1 cellular context compared by ENCODE assay signal in the genomic region with DNA sequence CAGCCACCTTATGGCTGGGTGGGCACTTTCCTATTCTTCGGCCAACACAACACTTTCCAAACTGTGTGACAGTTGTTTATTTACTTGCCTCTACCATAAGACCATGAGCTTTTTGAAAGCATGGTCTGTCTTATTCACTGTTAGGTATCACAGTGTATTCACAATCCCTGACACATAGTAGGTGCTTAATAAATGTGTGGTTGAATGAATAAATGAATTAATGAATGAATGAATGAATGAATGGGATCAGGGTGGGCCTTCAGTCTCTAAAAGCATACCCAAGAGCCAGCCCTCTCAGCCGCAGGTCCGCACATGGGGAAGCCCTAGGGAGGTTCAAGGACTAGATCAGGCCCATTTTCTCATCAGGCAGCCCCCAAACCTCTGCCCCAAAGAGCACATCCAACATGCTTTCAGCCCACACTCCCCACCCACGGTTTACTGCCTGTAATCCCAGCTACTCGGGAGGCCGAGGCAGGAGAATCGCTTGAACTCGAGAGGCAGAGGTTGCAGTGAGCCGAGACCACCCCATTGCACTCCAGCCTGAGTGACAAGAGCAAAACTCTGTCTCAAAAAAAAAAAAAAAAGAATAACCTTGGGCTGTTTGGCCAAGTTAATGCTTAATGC.
TF ChIP-seq lines count a peak whose summit lies in the region.

No MANE protein-coding gene starts in this region.

TF ChIP-seq in K562, 482 proteins besides CTCF, POLR2A, EP300 and RAD21 (continued from another document):
- TF ChIP-seq, protein P1, sequence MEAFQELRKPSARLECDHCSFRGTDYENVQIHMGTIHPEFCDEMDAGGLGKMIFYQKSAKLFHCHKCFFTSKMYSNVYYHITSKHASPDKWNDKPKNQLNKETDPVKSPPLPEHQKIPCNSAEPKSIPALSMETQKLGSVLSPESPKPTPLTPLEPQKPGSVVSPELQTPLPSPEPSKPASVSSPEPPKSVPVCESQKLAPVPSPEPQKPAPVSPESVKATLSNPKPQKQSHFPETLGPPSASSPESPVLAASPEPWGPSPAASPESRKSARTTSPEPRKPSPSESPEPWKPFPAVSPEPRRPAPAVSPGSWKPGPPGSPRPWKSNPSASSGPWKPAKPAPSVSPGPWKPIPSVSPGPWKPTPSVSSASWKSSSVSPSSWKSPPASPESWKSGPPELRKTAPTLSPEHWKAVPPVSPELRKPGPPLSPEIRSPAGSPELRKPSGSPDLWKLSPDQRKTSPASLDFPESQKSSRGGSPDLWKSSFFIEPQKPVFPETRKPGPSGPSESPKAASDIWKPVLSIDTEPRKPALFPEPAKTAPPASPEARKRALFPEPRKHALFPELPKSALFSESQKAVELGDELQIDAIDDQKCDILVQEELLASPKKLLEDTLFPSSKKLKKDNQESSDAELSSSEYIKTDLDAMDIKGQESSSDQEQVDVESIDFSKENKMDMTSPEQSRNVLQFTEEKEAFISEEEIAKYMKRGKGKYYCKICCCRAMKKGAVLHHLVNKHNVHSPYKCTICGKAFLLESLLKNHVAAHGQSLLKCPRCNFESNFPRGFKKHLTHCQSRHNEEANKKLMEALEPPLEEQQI (IDR thresholded peaks at IDR 0.05), result no peak
- no peak for TF ChIP-seq TEAD4 (IDR thresholded peaks at IDR 0.05; ENCODE audit: low read length)
- no peak for TF ChIP-seq TEAD4 (CRISPR knock-in tag; IDR thresholded peaks at IDR 0.05; ENCODE audit: borderline replicate concordance)
- TF ChIP-seq HNRNPL (IDR thresholded peaks at IDR 0.05; ENCODE audit: low read depth, low read length), result no peak
- no peak for TF ChIP-seq SUPT5H (IDR thresholded peaks at IDR 0.05)
- TF ChIP-seq, protein P2, sequence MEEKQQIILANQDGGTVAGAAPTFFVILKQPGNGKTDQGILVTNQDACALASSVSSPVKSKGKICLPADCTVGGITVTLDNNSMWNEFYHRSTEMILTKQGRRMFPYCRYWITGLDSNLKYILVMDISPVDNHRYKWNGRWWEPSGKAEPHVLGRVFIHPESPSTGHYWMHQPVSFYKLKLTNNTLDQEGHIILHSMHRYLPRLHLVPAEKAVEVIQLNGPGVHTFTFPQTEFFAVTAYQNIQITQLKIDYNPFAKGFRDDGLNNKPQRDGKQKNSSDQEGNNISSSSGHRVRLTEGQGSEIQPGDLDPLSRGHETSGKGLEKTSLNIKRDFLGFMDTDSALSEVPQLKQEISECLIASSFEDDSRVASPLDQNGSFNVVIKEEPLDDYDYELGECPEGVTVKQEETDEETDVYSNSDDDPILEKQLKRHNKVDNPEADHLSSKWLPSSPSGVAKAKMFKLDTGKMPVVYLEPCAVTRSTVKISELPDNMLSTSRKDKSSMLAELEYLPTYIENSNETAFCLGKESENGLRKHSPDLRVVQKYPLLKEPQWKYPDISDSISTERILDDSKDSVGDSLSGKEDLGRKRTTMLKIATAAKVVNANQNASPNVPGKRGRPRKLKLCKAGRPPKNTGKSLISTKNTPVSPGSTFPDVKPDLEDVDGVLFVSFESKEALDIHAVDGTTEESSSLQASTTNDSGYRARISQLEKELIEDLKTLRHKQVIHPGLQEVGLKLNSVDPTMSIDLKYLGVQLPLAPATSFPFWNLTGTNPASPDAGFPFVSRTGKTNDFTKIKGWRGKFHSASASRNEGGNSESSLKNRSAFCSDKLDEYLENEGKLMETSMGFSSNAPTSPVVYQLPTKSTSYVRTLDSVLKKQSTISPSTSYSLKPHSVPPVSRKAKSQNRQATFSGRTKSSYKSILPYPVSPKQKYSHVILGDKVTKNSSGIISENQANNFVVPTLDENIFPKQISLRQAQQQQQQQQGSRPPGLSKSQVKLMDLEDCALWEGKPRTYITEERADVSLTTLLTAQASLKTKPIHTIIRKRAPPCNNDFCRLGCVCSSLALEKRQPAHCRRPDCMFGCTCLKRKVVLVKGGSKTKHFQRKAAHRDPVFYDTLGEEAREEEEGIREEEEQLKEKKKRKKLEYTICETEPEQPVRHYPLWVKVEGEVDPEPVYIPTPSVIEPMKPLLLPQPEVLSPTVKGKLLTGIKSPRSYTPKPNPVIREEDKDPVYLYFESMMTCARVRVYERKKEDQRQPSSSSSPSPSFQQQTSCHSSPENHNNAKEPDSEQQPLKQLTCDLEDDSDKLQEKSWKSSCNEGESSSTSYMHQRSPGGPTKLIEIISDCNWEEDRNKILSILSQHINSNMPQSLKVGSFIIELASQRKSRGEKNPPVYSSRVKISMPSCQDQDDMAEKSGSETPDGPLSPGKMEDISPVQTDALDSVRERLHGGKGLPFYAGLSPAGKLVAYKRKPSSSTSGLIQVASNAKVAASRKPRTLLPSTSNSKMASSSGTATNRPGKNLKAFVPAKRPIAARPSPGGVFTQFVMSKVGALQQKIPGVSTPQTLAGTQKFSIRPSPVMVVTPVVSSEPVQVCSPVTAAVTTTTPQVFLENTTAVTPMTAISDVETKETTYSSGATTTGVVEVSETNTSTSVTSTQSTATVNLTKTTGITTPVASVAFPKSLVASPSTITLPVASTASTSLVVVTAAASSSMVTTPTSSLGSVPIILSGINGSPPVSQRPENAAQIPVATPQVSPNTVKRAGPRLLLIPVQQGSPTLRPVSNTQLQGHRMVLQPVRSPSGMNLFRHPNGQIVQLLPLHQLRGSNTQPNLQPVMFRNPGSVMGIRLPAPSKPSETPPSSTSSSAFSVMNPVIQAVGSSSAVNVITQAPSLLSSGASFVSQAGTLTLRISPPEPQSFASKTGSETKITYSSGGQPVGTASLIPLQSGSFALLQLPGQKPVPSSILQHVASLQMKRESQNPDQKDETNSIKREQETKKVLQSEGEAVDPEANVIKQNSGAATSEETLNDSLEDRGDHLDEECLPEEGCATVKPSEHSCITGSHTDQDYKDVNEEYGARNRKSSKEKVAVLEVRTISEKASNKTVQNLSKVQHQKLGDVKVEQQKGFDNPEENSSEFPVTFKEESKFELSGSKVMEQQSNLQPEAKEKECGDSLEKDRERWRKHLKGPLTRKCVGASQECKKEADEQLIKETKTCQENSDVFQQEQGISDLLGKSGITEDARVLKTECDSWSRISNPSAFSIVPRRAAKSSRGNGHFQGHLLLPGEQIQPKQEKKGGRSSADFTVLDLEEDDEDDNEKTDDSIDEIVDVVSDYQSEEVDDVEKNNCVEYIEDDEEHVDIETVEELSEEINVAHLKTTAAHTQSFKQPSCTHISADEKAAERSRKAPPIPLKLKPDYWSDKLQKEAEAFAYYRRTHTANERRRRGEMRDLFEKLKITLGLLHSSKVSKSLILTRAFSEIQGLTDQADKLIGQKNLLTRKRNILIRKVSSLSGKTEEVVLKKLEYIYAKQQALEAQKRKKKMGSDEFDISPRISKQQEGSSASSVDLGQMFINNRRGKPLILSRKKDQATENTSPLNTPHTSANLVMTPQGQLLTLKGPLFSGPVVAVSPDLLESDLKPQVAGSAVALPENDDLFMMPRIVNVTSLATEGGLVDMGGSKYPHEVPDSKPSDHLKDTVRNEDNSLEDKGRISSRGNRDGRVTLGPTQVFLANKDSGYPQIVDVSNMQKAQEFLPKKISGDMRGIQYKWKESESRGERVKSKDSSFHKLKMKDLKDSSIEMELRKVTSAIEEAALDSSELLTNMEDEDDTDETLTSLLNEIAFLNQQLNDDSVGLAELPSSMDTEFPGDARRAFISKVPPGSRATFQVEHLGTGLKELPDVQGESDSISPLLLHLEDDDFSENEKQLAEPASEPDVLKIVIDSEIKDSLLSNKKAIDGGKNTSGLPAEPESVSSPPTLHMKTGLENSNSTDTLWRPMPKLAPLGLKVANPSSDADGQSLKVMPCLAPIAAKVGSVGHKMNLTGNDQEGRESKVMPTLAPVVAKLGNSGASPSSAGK (IDR thresholded peaks at IDR 0.05), result no peak
- TF ChIP-seq ZKSCAN1 (IDR thresholded peaks at IDR 0.05; ENCODE audit: low read depth, low read length), result peak; percentile 70; the same call in 1 of the 2 replicates
- TF ChIP-seq ZNF24 (IDR thresholded peaks at IDR 0.05), result peak; percentile 90
- TF ChIP-seq EZH2 (IDR thresholded peaks at IDR 0.05; ENCODE audit: borderline replicate concordance, low read depth, low read length), result no peak
- TF ChIP-seq SMC3 (conservative IDR thresholded peaks at IDR 0.05; ENCODE audit: insufficient read depth, low read depth, low read length), result no peak
- TF ChIP-seq FOXA3 (CRISPR knock-in tag; conservative IDR thresholded peaks at IDR 0.05 in 1 of 2, IDR thresholded peaks at IDR 0.05 in 1 of 2), result no peak
- TF ChIP-seq ZNF830 (CRISPR knock-in tag; IDR thresholded peaks at IDR 0.05), result no peak
- TF ChIP-seq, protein P3, sequence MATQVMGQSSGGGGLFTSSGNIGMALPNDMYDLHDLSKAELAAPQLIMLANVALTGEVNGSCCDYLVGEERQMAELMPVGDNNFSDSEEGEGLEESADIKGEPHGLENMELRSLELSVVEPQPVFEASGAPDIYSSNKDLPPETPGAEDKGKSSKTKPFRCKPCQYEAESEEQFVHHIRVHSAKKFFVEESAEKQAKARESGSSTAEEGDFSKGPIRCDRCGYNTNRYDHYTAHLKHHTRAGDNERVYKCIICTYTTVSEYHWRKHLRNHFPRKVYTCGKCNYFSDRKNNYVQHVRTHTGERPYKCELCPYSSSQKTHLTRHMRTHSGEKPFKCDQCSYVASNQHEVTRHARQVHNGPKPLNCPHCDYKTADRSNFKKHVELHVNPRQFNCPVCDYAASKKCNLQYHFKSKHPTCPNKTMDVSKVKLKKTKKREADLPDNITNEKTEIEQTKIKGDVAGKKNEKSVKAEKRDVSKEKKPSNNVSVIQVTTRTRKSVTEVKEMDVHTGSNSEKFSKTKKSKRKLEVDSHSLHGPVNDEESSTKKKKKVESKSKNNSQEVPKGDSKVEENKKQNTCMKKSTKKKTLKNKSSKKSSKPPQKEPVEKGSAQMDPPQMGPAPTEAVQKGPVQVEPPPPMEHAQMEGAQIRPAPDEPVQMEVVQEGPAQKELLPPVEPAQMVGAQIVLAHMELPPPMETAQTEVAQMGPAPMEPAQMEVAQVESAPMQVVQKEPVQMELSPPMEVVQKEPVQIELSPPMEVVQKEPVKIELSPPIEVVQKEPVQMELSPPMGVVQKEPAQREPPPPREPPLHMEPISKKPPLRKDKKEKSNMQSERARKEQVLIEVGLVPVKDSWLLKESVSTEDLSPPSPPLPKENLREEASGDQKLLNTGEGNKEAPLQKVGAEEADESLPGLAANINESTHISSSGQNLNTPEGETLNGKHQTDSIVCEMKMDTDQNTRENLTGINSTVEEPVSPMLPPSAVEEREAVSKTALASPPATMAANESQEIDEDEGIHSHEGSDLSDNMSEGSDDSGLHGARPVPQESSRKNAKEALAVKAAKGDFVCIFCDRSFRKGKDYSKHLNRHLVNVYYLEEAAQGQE (CRISPR knock-in tag; IDR thresholded peaks at IDR 0.05; ENCODE audit: low read depth), result no peak
